ENCODE assay signal across 8 cellular contexts in genomic region chr15:101615986-101616848, GRCh38. TPM values are rescaled to one million over a fixed set of nuclear protein-coding genes. Genes with fewer than 3 reads are reported as not detected.
A peak's percentile ranks its signal among the peaks of the same experiment; 100 is the strongest.
DNase-seq lines count a peak whose midpoint lies in the region; ATAC-seq and TF ChIP-seq lines count a peak whose summit lies in the region.

No MANE protein-coding gene starts in this region.

- POLR2A ChIA-PET in PC-3 (lab: Charles Lee; ENCODE audit: unreplicated experiment): interaction anchor here (0.6 kb wide), 2 partner anchors 262 to 321 kb away, joined by 3 to 5 read pairs; partner anchors contain the start of gene SNRPA1

- peaks cover 67% of the 10 kb centered on the region for H3K4me1 Mint-ChIP-seq in glutamatergic neuron (ENCODE audit: low read depth, unreplicated experiment)

- TF ChIP-seq CTCF in PC-3 (conservative IDR thresholded peaks at IDR 0.05; ENCODE audit: low read depth, low read length) (no peak), glutamatergic neuron (IDR thresholded peaks at IDR 0.05; ENCODE audit: partially characterized antibody, unreplicated experiment) (no peak)

- no peaks in the 10 kb centered on the region for H3K9me2 ChIP-seq in PC-3 (replicated peaks; ENCODE audit: low read length)

- no peaks in the 10 kb centered on the region for H3K36me3 ChIP-seq in PC-3 (ENCODE audit: low read depth, low read length)

- intact Hi-C loops in PC-3 (cut with micrococcal nuclease): no loop called here

- no peak for TF ChIP-seq POLR2A in erythroblast (IDR thresholded peaks at IDR 0.05; ENCODE audit: low read length)

- no peak overlapping the region for H3K27ac Mint-ChIP-seq in glutamatergic neuron (ENCODE audit: unreplicated experiment)

- no peaks in the 10 kb centered on the region for H4K20me1 ChIP-seq in PC-3 (ENCODE audit: low read length)

- peak overlapping the region; percentile 85 for H2AFZ ChIP-seq in PC-3 (ENCODE audit: low read length)

- H3K4me3 Mint-ChIP-seq in glutamatergic neuron (ENCODE audit: unreplicated experiment): peak overlapping the region; percentile 66

- no peaks in the 10 kb centered on the region for H3F3A ChIP-seq in PC-3 (ENCODE audit: low read length, unreplicated experiment)

- peak overlapping the region; percentile 81 for H3K4me2 ChIP-seq in PC-3 (ENCODE audit: low read length)

- H3K36me3 Mint-ChIP-seq in glutamatergic neuron (ENCODE audit: unreplicated experiment): no peaks in the 10 kb centered on the region

- H3K27me3 ChIP-seq in PC-3 (ENCODE audit: low read length): no peaks in the 10 kb centered on the region

- no peak overlapping the region for H3K9ac ChIP-seq in PC-3 (ENCODE audit: low read length)

- peak overlapping the region; percentile 53 for H3K4me3 ChIP-seq in PC-3 (ENCODE audit: low read length)

- BruUV-seq in PC-3 (replicated peaks; lab: Mats Ljungman, UMichigan): no TSS peak

- peaks cover 18% of the 10 kb centered on the region for H3K9me3 Mint-ChIP-seq in glutamatergic neuron (ENCODE audit: unreplicated experiment)

- peaks cover 21% of the 10 kb centered on the region for H3K27me3 Mint-ChIP-seq in glutamatergic neuron (ENCODE audit: unreplicated experiment)

- peak; percentile 54 for DNase-seq in GM04504 (ENCODE audit: low read depth)
- DNase-seq in PC-3: peak; percentile 76
- peak; percentile 56 for DNase-seq in glutamatergic neuron
- peak; percentile 79 for DNase-seq in retina
- no peak for DNase-seq in SW 1271 (lab: John Stamatoyannopoulos, UW)
- DNase-seq in stimulated activated CD4-positive, alpha-beta T cell treated with anti-CD3 and anti-CD28 coated beads, Interleukin-1b, Interleukin-23, amount 100 ng/mL, for 48 hours: no peak
- no peak for DNase-seq in erythroblast (lab: John Stamatoyannopoulos, UW)
- no peak for DNase-seq in SIG-M5 treated with dmso at 0.1 percent for 504 hours (lab: John Stamatoyannopoulos, UW; ENCODE audit: unreplicated experiment)

- CTCF ChIA-PET in PC-3 (lab: Charles Lee): interaction anchor here (0.5 kb wide), 1 partner anchor 22 kb away, joined by 3 read pairs; no protein-coding TSS in a partner anchor

- H3K27ac ChIP-seq in PC-3 (ENCODE audit: low read length): no peak overlapping the region

- H3K4me1 ChIP-seq in PC-3 (ENCODE audit: insufficient read depth, low read length): peaks cover 12% of the 10 kb centered on the region

- H3K9me3 ChIP-seq in PC-3 (ENCODE audit: low read length): no peaks in the 10 kb centered on the region

- H3K79me2 ChIP-seq in PC-3 (ENCODE audit: low read length): no peaks in the 10 kb centered on the region

- peak; percentile 79 for ATAC-seq in PC-3

RNA-seq across cellular contexts. Expression of gene TM2D3, which starts 36.0 kb away (rescaled TPM):
- total RNA-seq in PC-3 (2014; rRNA removed) (18.4 and 23.3 TPM in 2 replicates), glutamatergic neuron (ENCODE audit: unreplicated experiment) (58.6 TPM)

Comparison
In these comparisons a context has a peak if more than half of its experiments do, and no peak if none do; other contexts are left out.
1. DNase-seq: peak in GM04504 (single experiment), PC-3 (single experiment), glutamatergic neuron (single experiment) and retina (single experiment); none in SW 1271 (0 of 2), stimulated activated CD4-positive, alpha-beta T cell treated with anti-CD3 and anti-CD28 coated beads, Interleukin-1b, Interleukin-23, amount 100 ng/mL, for 48 hours (single experiment), erythroblast (0 of 2) and SIG-M5 treated with dmso at 0.1 percent for 504 hours (single experiment).